ENCODE assay signal across 9 cellular contexts in the genomic region with DNA sequence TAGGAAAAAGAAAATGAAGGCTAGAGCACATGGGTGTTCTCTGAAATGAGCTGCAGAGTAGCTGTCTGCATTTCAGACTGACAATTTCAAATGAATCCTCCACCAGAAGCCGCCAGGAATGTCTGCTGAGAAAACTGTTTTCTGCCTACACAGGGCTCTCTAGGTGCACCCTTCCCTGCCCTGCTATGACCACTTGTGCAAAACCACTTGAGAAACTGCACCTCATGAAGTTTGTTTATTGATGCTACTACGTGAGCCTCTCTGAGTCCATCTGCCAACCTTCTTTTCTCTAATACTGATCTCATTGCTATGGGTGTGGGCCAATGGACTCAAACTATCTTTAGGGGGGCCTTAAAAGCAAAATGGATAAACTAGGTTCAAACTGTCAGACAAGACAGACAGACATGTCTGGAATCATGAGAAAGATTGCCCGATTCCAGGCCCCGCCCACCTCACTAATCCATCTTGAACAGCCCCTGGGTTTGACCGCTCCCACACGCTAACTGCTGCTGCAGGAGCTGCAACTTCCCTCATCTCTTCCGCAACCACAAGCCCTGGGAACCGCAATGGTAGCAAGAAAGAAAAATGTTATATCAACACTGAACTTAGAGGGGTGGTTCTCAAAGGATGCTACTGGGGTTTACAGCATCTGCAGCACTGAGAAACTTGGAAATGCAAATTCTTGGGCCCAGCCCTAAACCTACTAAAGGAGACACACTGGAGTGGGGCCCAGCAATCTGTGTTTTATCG. TPM values are rescaled to one million over a fixed set of nuclear protein-coding genes. Genes with fewer than 3 reads are reported as not detected.
DNase-seq lines count a peak whose midpoint lies in the region; ATAC-seq, FAIRE-seq and TF ChIP-seq lines count a peak whose summit lies in the region.
"Had no signal": no experiment of that assay in that cellular context is flagged by ENCODE, and none has a peak within 500 bp of the region (broad histone marks: within the 10 kb centered on the region; RNA-seq: fewer than 3 reads in every experiment).

No MANE protein-coding gene starts in this region.

- 88% methylated on average over 9 of the region's 9 CpGs for WGBS in GM12878 (ENCODE audit: insufficient coverage, insufficient replicate concordance, low lambda C conversion rate, missing lambda C conversion rate)

- DNase-seq in CD8-positive, alpha-beta memory T cell = peak in 1 of 5 donors; percentile 42
- DNase-seq in GM12878 (ENCODE audit: low read depth, low spot score) (no peak), MCF 10A (ENCODE audit: unreplicated experiment) (no peak), RCC 7860 (ENCODE audit: low spot score) (no peak), sciatic nerve (ENCODE audit: low spot score) (no peak), hippocampal formation (lab: John Stamatoyannopoulos, UW) (no peak)
- DNase-seq: effector CD4-positive, alpha-beta T cell had no signal

- peak overlapping the region in 3 of 7 donors; percentile 6 to 56 (median 8) for H3K4me3 Mint-ChIP-seq in CD8-positive, alpha-beta memory T cell
- H3K4me3 Mint-ChIP-seq in MCF 10A (ENCODE audit: unreplicated experiment) = no peak overlapping the region

- intact Hi-C loops in GM12878 (cut with micrococcal nuclease; ENCODE audit: unreplicated experiment) (no loop called here), MCF 10A (cut with micrococcal nuclease) (no loop called here), sciatic nerve (cut with DNase I) (no loop called here)

- POLR2A ChIA-PET in CD8-positive, alpha-beta memory T cell (lab: Charles Lee) = interaction anchor here (0.5 to 1.1 kb wide), 4 partner anchors 11 to 362 kb away, joined by 4 to 9 read pairs (median 6); no protein-coding TSS in a partner anchor
- POLR2A ChIA-PET in GM12878 (lab: Charles Lee) (interaction anchor here (1.6 to 3.7 kb wide), 3 partner anchors 11 to 26 kb away, joined by 5 to 25 read pairs (median 17); no protein-coding TSS in a partner anchor), MCF 10A (lab: Yijun Ruan, JAX) (no interaction called here)

- SMC1A ChIA-PET in GM12878 (lab: Charles Lee; ENCODE audit: uncharacterized antibody, unreplicated experiment) = interaction anchor here (1.0 to 3.9 kb wide), 6 partner anchors 11 to 33 kb away, joined by 3 to 34 read pairs (median 16); no protein-coding TSS in a partner anchor

- peaks cover 0 to 2% (median 0%) of the 10 kb centered on the region in 3 donors for H3K36me3 Mint-ChIP-seq in CD8-positive, alpha-beta memory T cell
- no peaks in the 10 kb centered on the region for H3K36me3 Mint-ChIP-seq in MCF 10A (ENCODE audit: insufficient read depth, unreplicated experiment)

- H3K79me2 ChIP-seq in GM12878 (ENCODE audit: control insufficient read depth, insufficient read depth, low read length) = no peaks in the 10 kb centered on the region; the same call in 1 of the 2 replicates

- RAD21 ChIA-PET in GM12878 (lab: Charles Lee; ENCODE audit: unreplicated experiment) = interaction anchor here (1.1 to 4.2 kb wide), 5 partner anchors 10 to 34 kb away, joined by 3 to 36 read pairs (median 7); no protein-coding TSS in a partner anchor

- TF ChIP-seq EP300 in GM12878 (IDR thresholded peaks at IDR 0.05; ENCODE audit: borderline replicate concordance in 1 of 2, control insufficient read depth in 1 of 2, low read depth in 2 of 2, low read length in 2 of 2) = no peak

- no peak overlapping the region for H3K27ac ChIP-seq in CD8-positive, alpha-beta memory T cell (ENCODE audit: low read depth, low read length)
- peak overlapping the region; percentile 81 for H3K27ac ChIP-seq in GM12878 (ENCODE audit: control insufficient read depth, insufficient read depth)

- H3K27ac Mint-ChIP-seq in CD8-positive, alpha-beta memory T cell = peak overlapping the region in 7 of 8 donors; percentile 12 to 95 (median 52)
- H3K27ac Mint-ChIP-seq in MCF 10A (ENCODE audit: low read depth, unreplicated experiment) = no peak overlapping the region

- H3K36me3 ChIP-seq in CD8-positive, alpha-beta memory T cell (ENCODE audit: insufficient read depth, low read length) = no peaks in the 10 kb centered on the region
- H3K36me3 ChIP-seq in GM12878 (ENCODE audit: control insufficient read depth in 2 of 2, insufficient read depth in 2 of 2, low read length in 1 of 2) = no peaks in the 10 kb centered on the region

- no peak overlapping the region for H3K4me3 ChIP-seq in CD8-positive, alpha-beta memory T cell (ENCODE audit: low read length)
- H3K4me3 ChIP-seq in GM12878 = peak overlapping the region; percentile 4; the same call in 1 of the 2 replicates

- in situ Hi-C loops in GM12878 (cut with MboI) = no loop called here

- H3K9me3 Mint-ChIP-seq in CD8-positive, alpha-beta memory T cell = no peaks in the 10 kb centered on the region
- no peaks in the 10 kb centered on the region for H3K9me3 Mint-ChIP-seq in MCF 10A (ENCODE audit: unreplicated experiment)

- peak overlapping the region; percentile 46; the same call in 1 of the 2 replicates for H3K9ac ChIP-seq in GM12878 (ENCODE audit: control insufficient read depth, insufficient read depth, low read length)

- TF ChIP-seq CTCF in GM12878 (IDR thresholded peaks at IDR 0.05 in 2 of 3, conservative IDR thresholded peaks at IDR 0.05 in 1 of 3; ENCODE audit: control insufficient read depth in 2 of 3, extremely low read depth in 1 of 3, insufficient read depth in 1 of 3, low read depth in 3 of 3, low read length in 3 of 3) = no peak
- TF ChIP-seq CTCF in MCF 10A (IDR thresholded peaks at IDR 0.05; ENCODE audit: unreplicated experiment) = no peak

- TF ChIP-seq POLR2A in GM12878 (IDR thresholded peaks at IDR 0.05; ENCODE audit: low read depth, low read length) = no peak; the same call in 1 of the 2 replicates

- ATAC-seq in GM19395 (IDR thresholded peaks at IDR 0.05; ENCODE audit: unreplicated experiment) (peak; percentile 34), HG03521 (IDR thresholded peaks at IDR 0.05; ENCODE audit: unreplicated experiment) (peak; percentile 29), GM12878 (peak; percentile 15), sciatic nerve (no peak)

- CTCF ChIA-PET in CD8-positive, alpha-beta memory T cell (lab: Charles Lee) = no interaction called here
- CTCF ChIA-PET in GM12878 (lab: Yijun Ruan, JAX) (no interaction called here), MCF 10A (lab: Yijun Ruan, JAX) (interaction anchor here (0.6 to 0.9 kb wide), 2 partner anchors 8 to 46 kb away, joined by 3 read pairs; no protein-coding TSS in a partner anchor)

- FAIRE-seq in GM12878 (lab: Jason Lieb, UNC) (peak; percentile 38), RCC 7860 (lab: Jason Lieb, UNC) (no peak)

- peaks cover 30% of the 10 kb centered on the region for H3K4me1 ChIP-seq in CD8-positive, alpha-beta memory T cell (ENCODE audit: insufficient read depth, low read length)
- peaks cover 36% of the 10 kb centered on the region for H3K4me1 ChIP-seq in GM12878 (ENCODE audit: control insufficient read depth, insufficient read depth, low read length)

- no peak for TF ChIP-seq RAD21 in GM12878 (IDR thresholded peaks at IDR 0.05; ENCODE audit: insufficient read depth, low read depth, low read length)

- H3K4me1 Mint-ChIP-seq in CD8-positive, alpha-beta memory T cell = peaks cover 33 to 43% (median 41%) of the 10 kb centered on the region in 3 donors
- no peaks in the 10 kb centered on the region for H3K4me1 Mint-ChIP-seq in MCF 10A (ENCODE audit: insufficient read depth, unreplicated experiment)

- peak overlapping the region; percentile 60 for H3K4me2 ChIP-seq in GM12878 (ENCODE audit: control insufficient read depth, insufficient read depth)

- H2AFZ ChIP-seq in GM12878 (ENCODE audit: control insufficient read depth, low read depth, low read length) = no peak overlapping the region; the same call in 1 of the 2 replicates

- no TSS peak for BruUV-seq in GM12878 (replicated peaks; lab: Mats Ljungman, UMichigan)
- BruUV-seq in MCF 10A (replicated peaks; lab: Mats Ljungman, UMichigan) = no TSS peak

- peaks cover 0 to 6% of the 10 kb centered on the region in 2 donors for H3K27me3 Mint-ChIP-seq in CD8-positive, alpha-beta memory T cell
- H3K27me3 Mint-ChIP-seq in MCF 10A (ENCODE audit: insufficient read depth, unreplicated experiment) = no peaks in the 10 kb centered on the region

- no peaks in the 10 kb centered on the region for H3K27me3 ChIP-seq in CD8-positive, alpha-beta memory T cell (ENCODE audit: insufficient read depth, low read length, poor library complexity, severe bottlenecking)
- H3K27me3 ChIP-seq in GM12878 (replicated peaks in 1 of 2; ENCODE audit: control insufficient read depth in 2 of 2, insufficient read depth in 2 of 2, low read length in 1 of 2) = no peaks in the 10 kb centered on the region

- no peaks in the 10 kb centered on the region for H4K20me1 ChIP-seq in GM12878 (ENCODE audit: control insufficient read depth, insufficient read depth)

- no peaks in the 10 kb centered on the region for H3K9me3 ChIP-seq in CD8-positive, alpha-beta memory T cell (ENCODE audit: low read length)
- no peaks in the 10 kb centered on the region for H3K9me3 ChIP-seq in GM12878 (replicated peaks; ENCODE audit: control insufficient read depth, insufficient read depth, low read length)

TF ChIP-seq in GM12878, 131 proteins besides CTCF, POLR2A, EP300 and RAD21:
- TF ChIP-seq RUNX3 (IDR thresholded peaks at IDR 0.05; ENCODE audit: low read length) (peak; percentile 74), EED (IDR thresholded peaks at IDR 0.05; ENCODE audit: low read depth) (0 out of 2 replicates have a peak, but pooled peaks have one; percentile 14), JUND (IDR thresholded peaks at IDR 0.05; ENCODE audit: low read depth, low read length) (no peak)

RNA-seq across cellular contexts. Expression of gene CD47, which starts 9.0 kb away (rescaled TPM):
- total RNA-seq in CD8-positive, alpha-beta memory T cell = 100 to 1,000 TPM; 126 to 131 TPM
- 232 TPM for polyA plus RNA-seq in CD8-positive, alpha-beta memory T cell
- 305 and 306 TPM in 2 replicates for total RNA-seq in GM12878 (2013; cell fraction: nucleolus; rRNA removed)
- 66.0 and 81.6 TPM in 2 replicates for total RNA-seq in GM12878 (2014; rRNA removed)
- 69.6 and 72.0 TPM in 2 replicates for total RNA-seq in GM12878 (2014; rRNA removed; fragmentation: Illumina TruSeq; extraction: Trizol)
- 74.6 and 87.2 TPM in 2 replicates for total RNA-seq in GM12878 (2021)
- polyA plus RNA-seq in GM12878 (2011; ENCODE audit: low read depth) = 149 TPM
- 118 and 208 TPM in 2 replicates for polyA plus RNA-seq in GM12878 (2011; rRNA removed)
- 41.5 and 54.0 TPM in 2 replicates for polyA plus RNA-seq in GM12878 (2011; cell fraction: cytosol; rRNA removed)
- 65.1 and 67.6 TPM in 2 replicates for polyA plus RNA-seq in GM12878 (2011; cell fraction: nucleus; rRNA removed)
- polyA plus RNA-seq in GM12878 (2012) = 86.3 and 96.9 TPM in 2 replicates
- polyA plus RNA-seq in GM12878 (2014; fragmentation: Illumina TruSeq; extraction: Trizol) = 77.3 and 105 TPM in 2 replicates
- polyA plus RNA-seq in GM12878 (2014; fragmentation: Nextera tagmentation; extraction: Ambion mirVana) = 10 to 100 TPM; 22.9 to 61.6 TPM
- polyA plus RNA-seq in GM12878 (2014; rRNA removed) = 68.0 and 84.8 TPM in 2 replicates
- polyA plus RNA-seq in GM12878 (2016; fragmentation: Nextera tagmentation; extraction: Ambion mirVana) = 100 to 1,000 TPM; 168 to 175 TPM
- 47.6 and 61.7 TPM in 2 replicates for polyA minus RNA-seq in GM12878 (2011; rRNA and poly(A)+ RNA removed)
- polyA minus RNA-seq in GM12878 (2011; cell fraction: cytosol; rRNA and poly(A)+ RNA removed) = 20.1 and 26.3 TPM in 2 replicates
- 41.5 and 58.6 TPM in 2 replicates for polyA minus RNA-seq in GM12878 (2011; cell fraction: nucleus; rRNA and poly(A)+ RNA removed)
- 28.5 and 31.5 TPM in 2 replicates for total RNA-seq in MCF 10A (2022)
- total RNA-seq in sciatic nerve = 88.3 TPM
